Comparison of ENCODE assay signal across 1 cellular context in the genomic region with DNA sequence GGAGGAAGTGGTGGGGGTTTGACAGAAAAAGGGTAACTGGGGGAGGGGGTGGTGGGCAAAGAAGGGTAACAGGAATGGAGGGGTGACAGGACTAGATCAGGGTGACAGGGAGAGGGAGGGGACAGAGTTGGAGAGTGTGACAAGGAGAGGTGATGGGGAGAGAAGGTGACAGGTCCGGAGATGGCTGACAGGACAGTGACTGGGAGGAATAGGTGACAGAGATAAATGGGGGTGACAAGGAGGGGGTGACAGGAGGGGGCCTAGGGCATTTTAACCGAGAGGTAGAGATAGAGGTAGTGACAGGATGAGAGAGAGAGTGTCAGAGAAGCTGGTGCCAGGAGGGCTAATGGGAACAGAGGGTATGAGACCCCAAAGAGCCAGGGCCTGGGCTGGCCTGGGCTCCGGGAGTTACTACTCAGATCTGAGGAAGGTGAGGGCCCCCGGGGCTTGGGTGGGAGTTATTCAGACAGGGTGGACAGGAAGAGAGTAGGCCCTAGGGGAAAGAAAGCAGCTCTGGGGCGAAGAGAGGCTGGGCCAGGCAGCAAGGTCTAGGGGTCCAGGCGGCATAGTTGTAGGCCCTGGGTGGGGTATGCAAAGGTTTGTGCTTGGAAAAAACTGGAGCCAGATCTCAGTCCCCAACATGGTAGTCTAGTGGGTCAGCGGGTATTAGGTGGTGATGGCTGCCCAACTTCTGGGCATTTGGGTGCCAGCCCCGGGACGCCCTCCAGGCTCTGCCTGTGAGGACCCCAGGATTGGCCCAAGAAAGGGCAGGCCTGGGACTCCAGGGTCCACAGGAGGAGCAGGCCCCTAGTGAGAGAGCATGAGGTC.
TF ChIP-seq lines count a peak whose summit lies in the region.

No MANE protein-coding gene starts in this region.

TF ChIP-seq in K562, 482 proteins besides CTCF, POLR2A, EP300 and RAD21 (continued from another document and continues in another):
- TF ChIP-seq, protein P1, sequence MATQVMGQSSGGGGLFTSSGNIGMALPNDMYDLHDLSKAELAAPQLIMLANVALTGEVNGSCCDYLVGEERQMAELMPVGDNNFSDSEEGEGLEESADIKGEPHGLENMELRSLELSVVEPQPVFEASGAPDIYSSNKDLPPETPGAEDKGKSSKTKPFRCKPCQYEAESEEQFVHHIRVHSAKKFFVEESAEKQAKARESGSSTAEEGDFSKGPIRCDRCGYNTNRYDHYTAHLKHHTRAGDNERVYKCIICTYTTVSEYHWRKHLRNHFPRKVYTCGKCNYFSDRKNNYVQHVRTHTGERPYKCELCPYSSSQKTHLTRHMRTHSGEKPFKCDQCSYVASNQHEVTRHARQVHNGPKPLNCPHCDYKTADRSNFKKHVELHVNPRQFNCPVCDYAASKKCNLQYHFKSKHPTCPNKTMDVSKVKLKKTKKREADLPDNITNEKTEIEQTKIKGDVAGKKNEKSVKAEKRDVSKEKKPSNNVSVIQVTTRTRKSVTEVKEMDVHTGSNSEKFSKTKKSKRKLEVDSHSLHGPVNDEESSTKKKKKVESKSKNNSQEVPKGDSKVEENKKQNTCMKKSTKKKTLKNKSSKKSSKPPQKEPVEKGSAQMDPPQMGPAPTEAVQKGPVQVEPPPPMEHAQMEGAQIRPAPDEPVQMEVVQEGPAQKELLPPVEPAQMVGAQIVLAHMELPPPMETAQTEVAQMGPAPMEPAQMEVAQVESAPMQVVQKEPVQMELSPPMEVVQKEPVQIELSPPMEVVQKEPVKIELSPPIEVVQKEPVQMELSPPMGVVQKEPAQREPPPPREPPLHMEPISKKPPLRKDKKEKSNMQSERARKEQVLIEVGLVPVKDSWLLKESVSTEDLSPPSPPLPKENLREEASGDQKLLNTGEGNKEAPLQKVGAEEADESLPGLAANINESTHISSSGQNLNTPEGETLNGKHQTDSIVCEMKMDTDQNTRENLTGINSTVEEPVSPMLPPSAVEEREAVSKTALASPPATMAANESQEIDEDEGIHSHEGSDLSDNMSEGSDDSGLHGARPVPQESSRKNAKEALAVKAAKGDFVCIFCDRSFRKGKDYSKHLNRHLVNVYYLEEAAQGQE (CRISPR knock-in tag; IDR thresholded peaks at IDR 0.05; ENCODE audit: low read depth) = no peak
- TF ChIP-seq, protein P2, sequence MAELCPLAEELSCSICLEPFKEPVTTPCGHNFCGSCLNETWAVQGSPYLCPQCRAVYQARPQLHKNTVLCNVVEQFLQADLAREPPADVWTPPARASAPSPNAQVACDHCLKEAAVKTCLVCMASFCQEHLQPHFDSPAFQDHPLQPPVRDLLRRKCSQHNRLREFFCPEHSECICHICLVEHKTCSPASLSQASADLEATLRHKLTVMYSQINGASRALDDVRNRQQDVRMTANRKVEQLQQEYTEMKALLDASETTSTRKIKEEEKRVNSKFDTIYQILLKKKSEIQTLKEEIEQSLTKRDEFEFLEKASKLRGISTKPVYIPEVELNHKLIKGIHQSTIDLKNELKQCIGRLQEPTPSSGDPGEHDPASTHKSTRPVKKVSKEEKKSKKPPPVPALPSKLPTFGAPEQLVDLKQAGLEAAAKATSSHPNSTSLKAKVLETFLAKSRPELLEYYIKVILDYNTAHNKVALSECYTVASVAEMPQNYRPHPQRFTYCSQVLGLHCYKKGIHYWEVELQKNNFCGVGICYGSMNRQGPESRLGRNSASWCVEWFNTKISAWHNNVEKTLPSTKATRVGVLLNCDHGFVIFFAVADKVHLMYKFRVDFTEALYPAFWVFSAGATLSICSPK (IDR thresholded peaks at IDR 0.05; ENCODE audit: borderline replicate concordance) = 0 out of 2 replicates have a peak, but pooled peaks have one; percentile 37
- TF ChIP-seq, protein P3, sequence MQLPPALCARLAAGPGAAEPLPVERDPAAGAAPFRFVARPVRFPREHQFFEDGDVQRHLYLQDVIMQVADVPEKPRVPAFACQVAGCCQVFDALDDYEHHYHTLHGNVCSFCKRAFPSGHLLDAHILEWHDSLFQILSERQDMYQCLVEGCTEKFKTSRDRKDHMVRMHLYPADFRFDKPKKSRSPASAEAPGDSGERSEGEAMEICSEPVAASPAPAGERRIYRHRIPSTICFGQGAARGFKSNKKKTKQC (CRISPR knock-in tag; IDR thresholded peaks at IDR 0.05) = no peak
- TF ChIP-seq MEIS2 (IDR thresholded peaks at IDR 0.05; ENCODE audit: partially characterized antibody) (peak; percentile 85), L3MBTL2 (IDR thresholded peaks at IDR 0.05) (no peak), MCM3 (IDR thresholded peaks at IDR 0.05) (no peak), CREBBP (IDR thresholded peaks at IDR 0.05; ENCODE audit: low read depth, low read length) (no peak), RBM15 (IDR thresholded peaks at IDR 0.05; ENCODE audit: insufficient read depth, low read length) (no peak), MTA2 (IDR thresholded peaks at IDR 0.05; ENCODE audit: low read depth) (peak; percentile 28; the same call in 1 of the 2 replicates), SIN3B (IDR thresholded peaks at IDR 0.05; ENCODE audit: low read depth) (no peak), SUPT5H (IDR thresholded peaks at IDR 0.05) (peak; percentile 29; the same call in 1 of the 2 replicates), SREBF1 (IDR thresholded peaks at IDR 0.05; ENCODE audit: borderline replicate concordance, low read depth, low read length) (no peak), TAF7 (tag; IDR thresholded peaks at IDR 0.05) (no peak), ERF (CRISPR knock-in tag; IDR thresholded peaks at IDR 0.05) (no peak), HNRNPLL (IDR thresholded peaks at IDR 0.05; ENCODE audit: low read depth, low read length, poor library complexity, severe bottlenecking) (no peak), CHD4 (IDR thresholded peaks at IDR 0.05; ENCODE audit: insufficient read depth, insufficient replicate concordance, low read depth, low read length, poor library complexity, severe bottlenecking) (no peak), TCF7L2 (IDR thresholded peaks at IDR 0.05; ENCODE audit: low read depth, low read length) (no peak), HNRNPL (IDR thresholded peaks at IDR 0.05; ENCODE audit: low read depth, low read length) (no peak), PURB (CRISPR knock-in tag; IDR thresholded peaks at IDR 0.05; ENCODE audit: low read depth) (no peak), RCOR1 (IDR thresholded peaks at IDR 0.05; ENCODE audit: borderline replicate concordance in 1 of 2, low read depth in 2 of 2, low read length in 2 of 2) (no peak), ZNF764 (CRISPR knock-in tag; IDR thresholded peaks at IDR 0.05; ENCODE audit: low read depth) (no peak), SMARCB1 (IDR thresholded peaks at IDR 0.05; ENCODE audit: insufficient read length, low read depth) (no peak), RAD51 (IDR thresholded peaks at IDR 0.05; ENCODE audit: borderline replicate concordance, low read depth) (no peak), RNF2 (IDR thresholded peaks at IDR 0.05) (no peak), TAF15 (IDR thresholded peaks at IDR 0.05; ENCODE audit: low read depth, low read length) (no peak), SRSF3 (IDR thresholded peaks at IDR 0.05; ENCODE audit: insufficient read depth, low read length) (no peak)
- TF ChIP-seq, protein P4, sequence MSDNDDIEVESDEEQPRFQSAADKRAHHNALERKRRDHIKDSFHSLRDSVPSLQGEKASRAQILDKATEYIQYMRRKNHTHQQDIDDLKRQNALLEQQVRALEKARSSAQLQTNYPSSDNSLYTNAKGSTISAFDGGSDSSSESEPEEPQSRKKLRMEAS (CRISPR knock-in tag; IDR thresholded peaks at IDR 0.05) = no peak
- TF ChIP-seq, protein P5, sequence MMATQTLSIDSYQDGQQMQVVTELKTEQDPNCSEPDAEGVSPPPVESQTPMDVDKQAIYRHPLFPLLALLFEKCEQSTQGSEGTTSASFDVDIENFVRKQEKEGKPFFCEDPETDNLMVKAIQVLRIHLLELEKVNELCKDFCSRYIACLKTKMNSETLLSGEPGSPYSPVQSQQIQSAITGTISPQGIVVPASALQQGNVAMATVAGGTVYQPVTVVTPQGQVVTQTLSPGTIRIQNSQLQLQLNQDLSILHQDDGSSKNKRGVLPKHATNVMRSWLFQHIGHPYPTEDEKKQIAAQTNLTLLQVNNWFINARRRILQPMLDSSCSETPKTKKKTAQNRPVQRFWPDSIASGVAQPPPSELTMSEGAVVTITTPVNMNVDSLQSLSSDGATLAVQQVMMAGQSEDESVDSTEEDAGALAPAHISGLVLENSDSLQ (IDR thresholded peaks at IDR 0.05) = peak; percentile 73
- TF ChIP-seq, protein P6, sequence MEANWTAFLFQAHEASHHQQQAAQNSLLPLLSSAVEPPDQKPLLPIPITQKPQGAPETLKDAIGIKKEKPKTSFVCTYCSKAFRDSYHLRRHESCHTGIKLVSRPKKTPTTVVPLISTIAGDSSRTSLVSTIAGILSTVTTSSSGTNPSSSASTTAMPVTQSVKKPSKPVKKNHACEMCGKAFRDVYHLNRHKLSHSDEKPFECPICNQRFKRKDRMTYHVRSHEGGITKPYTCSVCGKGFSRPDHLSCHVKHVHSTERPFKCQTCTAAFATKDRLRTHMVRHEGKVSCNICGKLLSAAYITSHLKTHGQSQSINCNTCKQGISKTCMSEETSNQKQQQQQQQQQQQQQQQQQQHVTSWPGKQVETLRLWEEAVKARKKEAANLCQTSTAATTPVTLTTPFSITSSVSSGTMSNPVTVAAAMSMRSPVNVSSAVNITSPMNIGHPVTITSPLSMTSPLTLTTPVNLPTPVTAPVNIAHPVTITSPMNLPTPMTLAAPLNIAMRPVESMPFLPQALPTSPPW (CRISPR knock-in tag; IDR thresholded peaks at IDR 0.05) = no peak
- TF ChIP-seq, protein P7, sequence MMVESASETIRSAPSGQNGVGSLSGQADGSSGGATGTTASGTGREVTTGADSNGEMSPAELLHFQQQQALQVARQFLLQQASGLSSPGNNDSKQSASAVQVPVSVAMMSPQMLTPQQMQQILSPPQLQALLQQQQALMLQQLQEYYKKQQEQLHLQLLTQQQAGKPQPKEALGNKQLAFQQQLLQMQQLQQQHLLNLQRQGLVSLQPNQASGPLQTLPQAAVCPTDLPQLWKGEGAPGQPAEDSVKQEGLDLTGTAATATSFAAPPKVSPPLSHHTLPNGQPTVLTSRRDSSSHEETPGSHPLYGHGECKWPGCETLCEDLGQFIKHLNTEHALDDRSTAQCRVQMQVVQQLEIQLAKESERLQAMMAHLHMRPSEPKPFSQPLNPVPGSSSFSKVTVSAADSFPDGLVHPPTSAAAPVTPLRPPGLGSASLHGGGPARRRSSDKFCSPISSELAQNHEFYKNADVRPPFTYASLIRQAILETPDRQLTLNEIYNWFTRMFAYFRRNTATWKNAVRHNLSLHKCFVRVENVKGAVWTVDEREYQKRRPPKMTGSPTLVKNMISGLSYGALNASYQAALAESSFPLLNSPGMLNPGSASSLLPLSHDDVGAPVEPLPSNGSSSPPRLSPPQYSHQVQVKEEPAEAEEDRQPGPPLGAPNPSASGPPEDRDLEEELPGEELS (CRISPR knock-in tag; IDR thresholded peaks at IDR 0.05; ENCODE audit: borderline replicate concordance) = no peak
- TF ChIP-seq, protein P8, sequence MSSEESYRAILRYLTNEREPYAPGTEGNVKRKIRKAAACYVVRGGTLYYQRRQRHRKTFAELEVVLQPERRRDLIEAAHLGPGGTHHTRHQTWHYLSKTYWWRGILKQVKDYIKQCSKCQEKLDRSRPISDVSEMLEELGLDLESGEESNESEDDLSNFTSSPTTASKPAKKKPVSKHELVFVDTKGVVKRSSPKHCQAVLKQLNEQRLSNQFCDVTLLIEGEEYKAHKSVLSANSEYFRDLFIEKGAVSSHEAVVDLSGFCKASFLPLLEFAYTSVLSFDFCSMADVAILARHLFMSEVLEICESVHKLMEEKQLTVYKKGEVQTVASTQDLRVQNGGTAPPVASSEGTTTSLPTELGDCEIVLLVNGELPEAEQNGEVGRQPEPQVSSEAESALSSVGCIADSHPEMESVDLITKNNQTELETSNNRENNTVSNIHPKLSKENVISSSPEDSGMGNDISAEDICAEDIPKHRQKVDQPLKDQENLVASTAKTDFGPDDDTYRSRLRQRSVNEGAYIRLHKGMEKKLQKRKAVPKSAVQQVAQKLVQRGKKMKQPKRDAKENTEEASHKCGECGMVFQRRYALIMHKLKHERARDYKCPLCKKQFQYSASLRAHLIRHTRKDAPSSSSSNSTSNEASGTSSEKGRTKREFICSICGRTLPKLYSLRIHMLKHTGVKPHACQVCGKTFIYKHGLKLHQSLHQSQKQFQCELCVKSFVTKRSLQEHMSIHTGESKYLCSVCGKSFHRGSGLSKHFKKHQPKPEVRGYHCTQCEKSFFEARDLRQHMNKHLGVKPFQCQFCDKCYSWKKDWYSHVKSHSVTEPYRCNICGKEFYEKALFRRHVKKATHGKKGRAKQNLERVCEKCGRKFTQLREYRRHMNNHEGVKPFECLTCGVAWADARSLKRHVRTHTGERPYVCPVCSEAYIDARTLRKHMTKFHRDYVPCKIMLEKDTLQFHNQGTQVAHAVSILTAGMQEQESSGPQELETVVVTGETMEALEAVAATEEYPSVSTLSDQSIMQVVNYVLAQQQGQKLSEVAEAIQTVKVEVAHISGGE (CRISPR knock-in tag; IDR thresholded peaks at IDR 0.05) = no peak
- TF ChIP-seq, protein P9, sequence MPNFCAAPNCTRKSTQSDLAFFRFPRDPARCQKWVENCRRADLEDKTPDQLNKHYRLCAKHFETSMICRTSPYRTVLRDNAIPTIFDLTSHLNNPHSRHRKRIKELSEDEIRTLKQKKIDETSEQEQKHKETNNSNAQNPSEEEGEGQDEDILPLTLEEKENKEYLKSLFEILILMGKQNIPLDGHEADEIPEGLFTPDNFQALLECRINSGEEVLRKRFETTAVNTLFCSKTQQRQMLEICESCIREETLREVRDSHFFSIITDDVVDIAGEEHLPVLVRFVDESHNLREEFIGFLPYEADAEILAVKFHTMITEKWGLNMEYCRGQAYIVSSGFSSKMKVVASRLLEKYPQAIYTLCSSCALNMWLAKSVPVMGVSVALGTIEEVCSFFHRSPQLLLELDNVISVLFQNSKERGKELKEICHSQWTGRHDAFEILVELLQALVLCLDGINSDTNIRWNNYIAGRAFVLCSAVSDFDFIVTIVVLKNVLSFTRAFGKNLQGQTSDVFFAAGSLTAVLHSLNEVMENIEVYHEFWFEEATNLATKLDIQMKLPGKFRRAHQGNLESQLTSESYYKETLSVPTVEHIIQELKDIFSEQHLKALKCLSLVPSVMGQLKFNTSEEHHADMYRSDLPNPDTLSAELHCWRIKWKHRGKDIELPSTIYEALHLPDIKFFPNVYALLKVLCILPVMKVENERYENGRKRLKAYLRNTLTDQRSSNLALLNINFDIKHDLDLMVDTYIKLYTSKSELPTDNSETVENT (CRISPR knock-in tag; IDR thresholded peaks at IDR 0.05) = no peak
- TF ChIP-seq, protein P10, sequence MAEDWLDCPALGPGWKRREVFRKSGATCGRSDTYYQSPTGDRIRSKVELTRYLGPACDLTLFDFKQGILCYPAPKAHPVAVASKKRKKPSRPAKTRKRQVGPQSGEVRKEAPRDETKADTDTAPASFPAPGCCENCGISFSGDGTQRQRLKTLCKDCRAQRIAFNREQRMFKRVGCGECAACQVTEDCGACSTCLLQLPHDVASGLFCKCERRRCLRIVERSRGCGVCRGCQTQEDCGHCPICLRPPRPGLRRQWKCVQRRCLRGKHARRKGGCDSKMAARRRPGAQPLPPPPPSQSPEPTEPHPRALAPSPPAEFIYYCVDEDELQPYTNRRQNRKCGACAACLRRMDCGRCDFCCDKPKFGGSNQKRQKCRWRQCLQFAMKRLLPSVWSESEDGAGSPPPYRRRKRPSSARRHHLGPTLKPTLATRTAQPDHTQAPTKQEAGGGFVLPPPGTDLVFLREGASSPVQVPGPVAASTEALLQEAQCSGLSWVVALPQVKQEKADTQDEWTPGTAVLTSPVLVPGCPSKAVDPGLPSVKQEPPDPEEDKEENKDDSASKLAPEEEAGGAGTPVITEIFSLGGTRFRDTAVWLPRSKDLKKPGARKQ (CRISPR knock-in tag; IDR thresholded peaks at IDR 0.05) = no peak
- TF ChIP-seq, protein P11, sequence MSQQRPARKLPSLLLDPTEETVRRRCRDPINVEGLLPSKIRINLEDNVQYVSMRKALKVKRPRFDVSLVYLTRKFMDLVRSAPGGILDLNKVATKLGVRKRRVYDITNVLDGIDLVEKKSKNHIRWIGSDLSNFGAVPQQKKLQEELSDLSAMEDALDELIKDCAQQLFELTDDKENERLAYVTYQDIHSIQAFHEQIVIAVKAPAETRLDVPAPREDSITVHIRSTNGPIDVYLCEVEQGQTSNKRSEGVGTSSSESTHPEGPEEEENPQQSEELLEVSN (IDR thresholded peaks at IDR 0.05; ENCODE audit: borderline replicate concordance in 1 of 2, extremely low read depth in 1 of 2, insufficient read depth in 1 of 2, insufficient read length in 1 of 2, low read depth in 1 of 2, low read length in 1 of 2, poor library complexity in 1 of 2, severe bottlenecking in 1 of 2) = no peak
